Comparison of ENCODE assay signal across 12 cellular contexts in genomic region chr11:114132944-114133394, GRCh38.
A peak's percentile ranks its signal among the peaks of the same experiment; 100 is the strongest.
DNase-seq lines count a peak whose midpoint lies in the region; ATAC-seq and TF ChIP-seq lines count a peak whose summit lies in the region.
"Had no signal": no experiment of that assay in that cellular context is flagged by ENCODE, and none has a peak within 500 bp of the region (broad histone marks: within the 10 kb centered on the region; RNA-seq: fewer than 3 reads in every experiment).

No MANE protein-coding gene starts in this region.

- no peak overlapping the region for H2BK120ac ChIP-seq in neuronal stem cell (ENCODE audit: low read depth, low read length)

- H3K36me3 ChIP-seq in neuronal stem cell (replicated peaks in 1 of 2; ENCODE audit: control insufficient read depth in 2 of 2, insufficient read depth in 2 of 2, low read length in 2 of 2), result peaks cover 0 to 4% of the 10 kb centered on the region in 2 donors
- H3K36me3 ChIP-seq: Peyer's patch had no signal

- no peaks in the 10 kb centered on the region for H3K27me3 ChIP-seq in neuronal stem cell (ENCODE audit: control insufficient read depth in 3 of 3, insufficient read depth in 3 of 3, low read depth in 1 of 3, low read length in 3 of 3)
- H3K27me3 ChIP-seq: Peyer's patch had no signal

- peak overlapping the region; percentile 23 for H3K18ac ChIP-seq in neuronal stem cell (ENCODE audit: low read length)

- H3K27ac ChIP-seq in 22Rv1 (peak overlapping the region; percentile 74), neuronal stem cell (replicated peaks; ENCODE audit: low read length) (no peak overlapping the region)
- H3K27ac ChIP-seq: KMS-11 had no signal

- no peak overlapping the region for H2BK5ac ChIP-seq in neuronal stem cell (ENCODE audit: low read length)

- no peak overlapping the region for H4K8ac ChIP-seq in neuronal stem cell (ENCODE audit: low read depth, low read length)

- H2AK5ac ChIP-seq in neuronal stem cell (ENCODE audit: low read depth, low read length), result no peak overlapping the region

- H2AFZ ChIP-seq in neuronal stem cell (ENCODE audit: low read length), result no peak overlapping the region

- peak; percentile 27 for DNase-seq in LoVo (ENCODE audit: low spot score)
- peak; percentile 60 for DNase-seq in fibroblast of gingiva (ENCODE audit: low read depth)
- DNase-seq in neuronal stem cell (ENCODE audit: low spot score), result no peak
- no peak for DNase-seq in putamen (ENCODE audit: low spot score)
- no peak for DNase-seq in T1000 (lab: John Stamatoyannopoulos, UW)
- no peak for DNase-seq in NCI-H146 (lab: John Stamatoyannopoulos, UW)
- DNase-seq: NCI-H226, small intestine had no signal

- ATAC-seq in GM18907 (IDR thresholded peaks at IDR 0.05; ENCODE audit: unreplicated experiment), result no peak

- no peak overlapping the region for H2BK15ac ChIP-seq in neuronal stem cell (ENCODE audit: low read length)

- no peak overlapping the region for H4K91ac ChIP-seq in neuronal stem cell (ENCODE audit: low read depth, low read length, poor library complexity)

- TF ChIP-seq CTCF in 22Rv1 (IDR thresholded peaks at IDR 0.05), result no peak

- no peak overlapping the region for H3K14ac ChIP-seq in neuronal stem cell (ENCODE audit: low read length)

- H3K79me1 ChIP-seq in neuronal stem cell (ENCODE audit: low read depth, low read length), result peaks cover 6% of the 10 kb centered on the region

- H2BK12ac ChIP-seq in neuronal stem cell (ENCODE audit: low read length), result no peak overlapping the region

- peaks cover 0 to 5% of the 10 kb centered on the region in 2 donors for H3K9me3 ChIP-seq in neuronal stem cell (replicated peaks in 1 of 2; ENCODE audit: control insufficient read depth in 2 of 2, insufficient read depth in 1 of 2, low read depth in 1 of 2, low read length in 2 of 2)
- H3K9me3 ChIP-seq: Peyer's patch had no signal

- no CpG with 5 or more reads among the region's 6 CpGs for WGBS in neuronal stem cell (ENCODE audit: extremely low coverage in 2 of 2, insufficient read length in 2 of 2, insufficient replicate concordance in 1 of 2), 2 donors

- no peak overlapping the region for H3K23ac ChIP-seq in neuronal stem cell (ENCODE audit: low read depth, low read length, poor library complexity)

- no peak overlapping the region for H3K4me3 ChIP-seq in neuronal stem cell (ENCODE audit: low read length in 2 of 2)
- H3K4me3 ChIP-seq: Peyer's patch had no signal

- H3K4me1 ChIP-seq in neuronal stem cell (ENCODE audit: control insufficient read depth in 2 of 2, insufficient read depth in 1 of 2, low read depth in 1 of 2, low read length in 2 of 2), result peaks cover 38 to 52% of the 10 kb centered on the region in 2 donors

- H3K4ac ChIP-seq in neuronal stem cell (ENCODE audit: low read length), result no peak overlapping the region

- no peak overlapping the region for H3K9ac ChIP-seq in neuronal stem cell (ENCODE audit: low read depth, low read length, poor library complexity)
- H3K9ac ChIP-seq: KMS-11 had no signal

- H3K4me2 ChIP-seq in neuronal stem cell (ENCODE audit: insufficient read depth, low read length, poor library complexity, severe bottlenecking), result no peak overlapping the region
- H3K4me2 ChIP-seq: KMS-11 had no signal

Comparison
In these comparisons a context has a peak if more than half of its experiments do, and no peak if none do; other contexts are left out.
1. DNase-seq: peak in LoVo (single experiment) and fibroblast of gingiva (single experiment); none in neuronal stem cell (single experiment), putamen (single experiment), T1000 (single experiment) and NCI-H146 (single experiment).